In genomic region chr20:23889775-23890187, GRCh38 we compare ENCODE assay signal across 8 cellular contexts. TPM values are rescaled to one million over a fixed set of nuclear protein-coding genes. Genes with fewer than 3 reads are reported as not detected.
DNase-seq lines count a peak whose midpoint lies in the region; ATAC-seq, FAIRE-seq and TF ChIP-seq lines count a peak whose summit lies in the region.

No MANE protein-coding gene starts in this region.

- FAIRE-seq in urothelium cell line (lab: Jason Lieb, UNC) = no peak

- DNase-seq in AG09319 (ENCODE audit: extremely low read depth, low read depth) (peak; percentile 10), HS-27A (ENCODE audit: low read depth) (peak; percentile 27), RKO (ENCODE audit: low spot score) (peak; percentile 55), activated T-helper 1 cell treated with Interleukin-2 at 50 U/mL for 16 hours (ENCODE audit: low read depth) (peak; percentile 25), foreskin keratinocyte (peak; percentile 15 to 36), pons (ENCODE audit: low spot score) (peak; percentile 57), urothelium cell line (ENCODE audit: low spot score) (peak; percentile 57)

- no peak overlapping the region for H3K27ac ChIP-seq in foreskin keratinocyte

- ATAC-seq in GM18909 (IDR thresholded peaks at IDR 0.05; ENCODE audit: poor library complexity, unreplicated experiment) (peak; percentile 79), foreskin keratinocyte (peak; percentile 92)

- TF ChIP-seq CTCF in AG09319 (IDR thresholded peaks at IDR 0.05; ENCODE audit: low read depth, low read length) (peak; percentile 74), foreskin keratinocyte (conservative IDR thresholded peaks at IDR 0.05) (peak; percentile 70)

- no peaks in the 10 kb centered on the region for H3K4me1 ChIP-seq in foreskin keratinocyte

- H3K27me3 ChIP-seq in foreskin keratinocyte = no peaks in the 10 kb centered on the region

RNA-seq across cellular contexts. Expression of gene CST5, which starts 10.2 kb away (rescaled TPM):
- not detected in 2 replicates for total RNA-seq in foreskin keratinocyte
- not detected in 2 replicates for polyA plus RNA-seq in foreskin keratinocyte
